Comparison of ENCODE assay signal across 8 cellular contexts in the genomic region with DNA sequence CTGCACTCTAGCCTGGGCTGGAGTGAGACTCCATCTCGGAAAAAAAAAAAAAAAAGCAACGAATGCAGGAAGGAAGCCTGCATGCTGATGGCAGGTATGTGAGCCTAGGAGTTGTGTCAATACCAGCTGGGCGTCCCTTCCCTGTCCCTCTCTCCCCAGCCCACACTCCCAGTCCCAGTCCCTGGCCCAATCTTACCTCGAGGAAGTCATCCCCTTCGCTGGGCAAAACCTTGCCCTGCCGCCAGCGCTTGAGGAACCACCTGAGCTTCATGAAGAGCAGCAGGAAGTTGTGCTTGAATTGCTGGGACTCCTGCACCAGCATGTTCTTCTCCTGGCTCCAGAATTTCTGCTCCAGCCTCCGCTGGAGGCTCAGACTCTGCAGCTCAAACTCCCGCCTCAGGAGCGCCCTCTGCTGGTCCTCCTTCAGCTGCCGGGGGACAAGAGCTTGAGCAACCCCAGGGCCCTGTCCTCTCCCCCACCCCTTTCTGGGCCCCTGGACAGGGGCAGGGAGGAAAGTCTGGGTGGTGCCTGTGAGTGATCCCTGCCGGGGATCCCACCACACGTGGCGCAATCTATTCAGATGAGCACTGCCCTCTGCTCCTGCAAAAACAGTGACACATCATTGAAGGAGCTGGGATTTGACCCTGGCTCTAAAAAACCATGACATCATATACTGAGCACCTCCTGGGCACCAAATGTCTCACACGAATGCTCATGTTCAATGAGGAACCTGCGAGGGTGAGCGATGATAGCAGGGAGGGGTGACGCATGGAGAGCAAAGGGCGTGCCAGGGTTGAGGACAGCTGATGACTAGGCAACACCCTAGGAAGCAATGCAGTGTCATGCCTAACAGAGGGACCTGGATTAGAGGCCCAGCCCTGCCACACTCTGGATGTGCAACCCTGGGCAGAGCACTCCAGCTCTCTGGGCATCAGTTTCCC. TPM values are rescaled to one million over a fixed set of nuclear protein-coding genes. Genes with fewer than 3 reads are reported as not detected.
DNase-seq lines count a peak whose midpoint lies in the region; ATAC-seq, FAIRE-seq and TF ChIP-seq lines count a peak whose summit lies in the region.

No MANE protein-coding gene starts in this region.

- ATAC-seq in A549 (peak; percentile 82 to 89), gastrocnemius medialis (no peak), HG03280 (IDR thresholded peaks at IDR 0.05; ENCODE audit: unreplicated experiment) (no peak), GM19351 (IDR thresholded peaks at IDR 0.05; ENCODE audit: unreplicated experiment) (no peak)

- peak overlapping the region; percentile 32; the same call in 1 of the 3 replicates for H3K4me2 ChIP-seq in A549

- TF ChIP-seq EP300 in A549 (IDR thresholded peaks at IDR 0.05), result no peak

- peak; percentile 87 for TF ChIP-seq CTCF in A549 (IDR thresholded peaks at IDR 0.05)
- peak in 4 of 5 experiments; percentile 30 to 60 (median 47) for TF ChIP-seq CTCF in gastrocnemius medialis (IDR thresholded peaks at IDR 0.05 in 4 of 5, conservative IDR thresholded peaks at IDR 0.05 in 1 of 5)

- TF ChIP-seq POLR2A in A549 (IDR thresholded peaks at IDR 0.05; ENCODE audit: low read length) (no peak), gastrocnemius medialis (IDR thresholded peaks at IDR 0.05) (no peak)

- H3K4me1 ChIP-seq in A549 (peaks cover 12% of the 10 kb centered on the region), gastrocnemius medialis (no peaks in the 10 kb centered on the region)

- POLR2A ChIA-PET in A549 (lab: Yijun Ruan, JAX), result no interaction called here

- H3K4me3 ChIP-seq in A549, result no peak overlapping the region
- H3K4me3 ChIP-seq in gastrocnemius medialis, result no peak overlapping the region

- 49% methylated on average over 19 of the region's 19 CpGs for WGBS in A549 (ENCODE audit: missing lambda C conversion rate)

- DNase-seq in A549 (ENCODE audit: low read depth in 1 of 2, low spot score in 1 of 2) (peak; percentile 68 to 83), GM19240 (ENCODE audit: insufficient read length, low spot score) (peak; percentile 82), SK-MEL-5 (ENCODE audit: low read depth, low spot score) (peak; percentile 75), head of caudate nucleus (peak in 37 of 42 donors; percentile 34 to 86 (median 62)), gastrocnemius medialis (peak in 1 of 2 donors; percentile 22)
- peak; percentile 50 for DNase-seq in activated gamma-delta T cell treated with anti-CD3 and anti-CD28 coated beads, Interleukin-2, amount 50 U/mL, for 16 hours (ENCODE audit: low read depth)

- no peaks in the 10 kb centered on the region for H3K27me3 ChIP-seq in gastrocnemius medialis

- FAIRE-seq in A549 (lab: Jason Lieb, UNC), result no peak

- intact Hi-C loops in head of caudate nucleus (cut with DNase I) (no loop called here), gastrocnemius medialis (cut with DNase I; ENCODE audit: low total_unique reads) (no loop called here)

- peak overlapping the region; percentile 47 to 52 for H3K27ac ChIP-seq in A549
- no peak overlapping the region for H3K27ac ChIP-seq in gastrocnemius medialis

- TF ChIP-seq RAD21 in A549 (conservative IDR thresholded peaks at IDR 0.05 in 1 of 2, IDR thresholded peaks at IDR 0.05 in 1 of 2), result peak; percentile 23 to 43; a peak in 3 of 5 replicates

- no peaks in the 10 kb centered on the region for H3K9me3 ChIP-seq in A549
- no peaks in the 10 kb centered on the region for H3K9me3 ChIP-seq in gastrocnemius medialis

- in situ Hi-C loops in SK-MEL-5 (cut with HindIII; ENCODE audit: low pct_unique_long_range_greater_than_20kb, low sequenced_read_pairs) (no loop called here), gastrocnemius medialis (cut with MboI; ENCODE audit: low sequenced_read_pairs in 4 of 4) (no loop called here)

- H3K36me3 ChIP-seq in gastrocnemius medialis, result peaks cover 0 to 7% of the 10 kb centered on the region in 2 donors

- CTCF ChIA-PET in A549 (lab: Yijun Ruan, JAX), result interaction anchor here (0.6 to 3.3 kb wide), 44 partner anchors 8 to 391 kb away, joined by 3 to 48 read pairs (median 4); partner anchors contain the start of gene DSN1

TF ChIP-seq in A549, 52 proteins besides CTCF, POLR2A, EP300 and RAD21 (continues in another document):
- TF ChIP-seq RFX5 (IDR thresholded peaks at IDR 0.05) (no peak), TP53 (CRISPR knock-in tag; IDR thresholded peaks at IDR 0.05) (no peak), ZNF302 (CRISPR knock-in tag; IDR thresholded peaks at IDR 0.05) (no peak), HOXB5 (CRISPR knock-in tag; IDR thresholded peaks at IDR 0.05) (no peak), MAFK (IDR thresholded peaks at IDR 0.05; ENCODE audit: partially characterized antibody) (peak; percentile 73), HEYL (CRISPR knock-in tag; IDR thresholded peaks at IDR 0.05) (no peak), FOSB (CRISPR knock-in tag; IDR thresholded peaks at IDR 0.05) (no peak), KDM5A (IDR thresholded peaks at IDR 0.05) (no peak), RCOR1 (IDR thresholded peaks at IDR 0.05; ENCODE audit: low read depth, low read length) (no peak), EHMT2 (IDR thresholded peaks at IDR 0.05; ENCODE audit: low read depth) (no peak), JUN (IDR thresholded peaks at IDR 0.05) (no peak), KDM1A (IDR thresholded peaks at IDR 0.05; ENCODE audit: low read depth) (no peak), CHD4 (IDR thresholded peaks at IDR 0.05; ENCODE audit: borderline replicate concordance) (no peak), POLR2AphosphoS2 (conservative IDR thresholded peaks at IDR 0.05; ENCODE audit: low read length) (no peak), NFE2L2 (conservative IDR thresholded peaks at IDR 0.05; ENCODE audit: low read length) (peak; percentile 43; the same call in 1 of the 2 replicates), MAZ (IDR thresholded peaks at IDR 0.05; ENCODE audit: borderline replicate concordance, low read depth, low read length) (no peak), CBX8 (IDR thresholded peaks at IDR 0.05) (no peak), EHF (CRISPR knock-in tag; IDR thresholded peaks at IDR 0.05) (no peak), RNF2 (IDR thresholded peaks at IDR 0.05; ENCODE audit: borderline replicate concordance, low read depth) (no peak), HOXA7 (CRISPR knock-in tag; IDR thresholded peaks at IDR 0.05) (no peak), CEBPB (IDR thresholded peaks at IDR 0.05) (peak; percentile 21 to 66; a peak in 1 of 4 replicates), ZC3H11A (IDR thresholded peaks at IDR 0.05) (no peak), ZFP36 (IDR thresholded peaks at IDR 0.05; ENCODE audit: borderline replicate concordance, partially characterized antibody) (no peak)
- TF ChIP-seq, protein P1, sequence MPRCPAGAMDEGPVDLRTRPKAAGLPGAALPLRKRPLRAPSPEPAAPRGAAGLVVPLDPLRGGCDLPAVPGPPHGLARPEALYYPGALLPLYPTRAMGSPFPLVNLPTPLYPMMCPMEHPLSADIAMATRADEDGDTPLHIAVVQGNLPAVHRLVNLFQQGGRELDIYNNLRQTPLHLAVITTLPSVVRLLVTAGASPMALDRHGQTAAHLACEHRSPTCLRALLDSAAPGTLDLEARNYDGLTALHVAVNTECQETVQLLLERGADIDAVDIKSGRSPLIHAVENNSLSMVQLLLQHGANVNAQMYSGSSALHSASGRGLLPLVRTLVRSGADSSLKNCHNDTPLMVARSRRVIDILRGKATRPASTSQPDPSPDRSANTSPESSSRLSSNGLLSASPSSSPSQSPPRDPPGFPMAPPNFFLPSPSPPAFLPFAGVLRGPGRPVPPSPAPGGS (IDR thresholded peaks at IDR 0.05), result no peak
- TF ChIP-seq, protein P2, sequence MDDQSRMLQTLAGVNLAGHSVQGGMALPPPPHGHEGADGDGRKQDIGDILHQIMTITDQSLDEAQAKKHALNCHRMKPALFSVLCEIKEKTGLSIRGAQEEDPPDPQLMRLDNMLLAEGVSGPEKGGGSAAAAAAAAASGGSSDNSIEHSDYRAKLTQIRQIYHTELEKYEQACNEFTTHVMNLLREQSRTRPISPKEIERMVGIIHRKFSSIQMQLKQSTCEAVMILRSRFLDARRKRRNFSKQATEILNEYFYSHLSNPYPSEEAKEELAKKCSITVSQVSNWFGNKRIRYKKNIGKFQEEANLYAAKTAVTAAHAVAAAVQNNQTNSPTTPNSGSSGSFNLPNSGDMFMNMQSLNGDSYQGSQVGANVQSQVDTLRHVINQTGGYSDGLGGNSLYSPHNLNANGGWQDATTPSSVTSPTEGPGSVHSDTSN (IDR thresholded peaks at IDR 0.05), result no peak
- TF ChIP-seq, protein P3, sequence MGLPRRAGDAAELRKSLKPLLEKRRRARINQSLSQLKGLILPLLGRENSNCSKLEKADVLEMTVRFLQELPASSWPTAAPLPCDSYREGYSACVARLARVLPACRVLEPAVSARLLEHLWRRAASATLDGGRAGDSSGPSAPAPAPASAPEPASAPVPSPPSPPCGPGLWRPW (IDR thresholded peaks at IDR 0.05), result no peak
- TF ChIP-seq, protein P4, sequence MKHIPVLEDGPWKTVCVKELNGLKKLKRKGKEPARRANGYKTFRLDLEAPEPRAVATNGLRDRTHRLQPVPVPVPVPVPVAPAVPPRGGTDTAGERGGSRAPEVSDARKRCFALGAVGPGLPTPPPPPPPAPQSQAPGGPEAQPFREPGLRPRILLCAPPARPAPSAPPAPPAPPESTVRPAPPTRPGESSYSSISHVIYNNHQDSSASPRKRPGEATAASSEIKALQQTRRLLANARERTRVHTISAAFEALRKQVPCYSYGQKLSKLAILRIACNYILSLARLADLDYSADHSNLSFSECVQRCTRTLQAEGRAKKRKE (CRISPR knock-in tag; IDR thresholded peaks at IDR 0.05; ENCODE audit: low read depth), result no peak
- TF ChIP-seq, protein P5, sequence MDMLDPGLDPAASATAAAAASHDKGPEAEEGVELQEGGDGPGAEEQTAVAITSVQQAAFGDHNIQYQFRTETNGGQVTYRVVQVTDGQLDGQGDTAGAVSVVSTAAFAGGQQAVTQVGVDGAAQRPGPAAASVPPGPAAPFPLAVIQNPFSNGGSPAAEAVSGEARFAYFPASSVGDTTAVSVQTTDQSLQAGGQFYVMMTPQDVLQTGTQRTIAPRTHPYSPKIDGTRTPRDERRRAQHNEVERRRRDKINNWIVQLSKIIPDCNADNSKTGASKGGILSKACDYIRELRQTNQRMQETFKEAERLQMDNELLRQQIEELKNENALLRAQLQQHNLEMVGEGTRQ (IDR thresholded peaks at IDR 0.05), result no peak

RNA-seq across cellular contexts. Expression of gene DSN1, which starts 35.0 kb away (rescaled TPM):
- polyA plus RNA-seq in A549 (2011; rRNA removed) (32.9 and 41.3 TPM in 2 replicates), A549 (2017; fragmentation: RNase III; extraction: RNeasy Plus Mini Kit Qiagen cat#74134 plus additional on column Dnase treatment) (37.4 to 38.2 TPM (median 37.9 TPM) in 3 replicates)
- 19.4 and 20.1 TPM in 2 replicates for polyA plus RNA-seq in A549 (2012; cell fraction: cytosol; rRNA removed)
- polyA plus RNA-seq in A549 (2012; cell fraction: nucleus; rRNA removed), result 14.9 and 17.0 TPM in 2 replicates
- polyA minus RNA-seq in A549 (2011; rRNA and poly(A)+ RNA removed), result 11.0 and 11.6 TPM in 2 replicates
- total RNA-seq in SK-MEL-5 (2014; rRNA removed; shearing (Covaris generic)), result 27.4 and 28.4 TPM in 2 replicates
- 19.7 and 24.2 TPM in 2 replicates for polyA plus RNA-seq in SK-MEL-5 (2015; cell fraction: cytosol; rRNA removed)
- polyA plus RNA-seq in SK-MEL-5 (2015; cell fraction: nucleus; rRNA removed), result 32.4 and 41.6 TPM in 2 replicates
- 1 to 10 TPM; 3.2 to 6.3 (median 5.2) TPM for total RNA-seq in gastrocnemius medialis

Comparison
In these comparisons a context has a peak if more than half of its experiments do, and no peak if none do; other contexts are left out.
1. ATAC-seq: peak in A549 (2 of 2); none in gastrocnemius medialis (0 of 2), HG03280 (single experiment) and GM19351 (single experiment).
2. H3K27ac ChIP-seq: peak in A549 (2 of 2); none in gastrocnemius medialis (0 of 4).